12 cellular contexts compared by ENCODE assay signal in the genomic region with DNA sequence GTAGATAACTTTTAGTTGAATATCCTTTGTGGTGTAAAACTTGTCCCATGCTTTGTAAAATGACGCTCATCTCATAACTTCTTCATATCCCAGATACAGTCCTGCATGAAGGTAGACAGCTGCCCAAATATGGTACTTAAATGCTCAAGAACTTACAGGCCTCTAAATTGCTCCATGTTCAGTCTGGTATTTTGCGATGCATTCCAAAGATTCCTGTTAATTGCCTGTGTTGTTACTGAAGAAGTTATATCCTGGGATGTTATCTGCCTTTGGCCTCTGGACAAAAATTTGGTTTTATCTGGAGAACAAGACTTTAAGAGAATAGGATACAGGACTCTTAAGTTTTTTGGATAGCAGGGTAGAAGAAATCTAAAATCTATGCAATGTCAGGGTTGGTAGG. TPM values are rescaled to one million over a fixed set of nuclear protein-coding genes. Genes with fewer than 3 reads are reported as not detected.
DNase-seq lines count a peak whose midpoint lies in the region; ATAC-seq and TF ChIP-seq lines count a peak whose summit lies in the region.
"Had no signal": no experiment of that assay in that cellular context is flagged by ENCODE, and none has a peak within 500 bp of the region (broad histone marks: within the 10 kb centered on the region; RNA-seq: fewer than 3 reads in every experiment).

No MANE protein-coding gene starts in this region.

- H3K4me1 Mint-ChIP-seq in chondrocyte (ENCODE audit: low read depth), result peaks cover 78% of the 10 kb centered on the region
- H3K4me1 Mint-ChIP-seq in activated CD4-positive, alpha-beta T cell treated with anti-CD3 and anti-CD28 coated beads, Interleukin-2, amount 10 ng/mL, durations not matched to agents 7 days and 5 days, result peaks cover 19% of the 10 kb centered on the region

- peaks cover 6% of the 10 kb centered on the region for H3K36me3 Mint-ChIP-seq in chondrocyte (ENCODE audit: low read depth)
- peaks cover 41% of the 10 kb centered on the region for H3K36me3 Mint-ChIP-seq in activated CD4-positive, alpha-beta T cell treated with anti-CD3 and anti-CD28 coated beads, Interleukin-2, amount 10 ng/mL, durations not matched to agents 7 days and 5 days (ENCODE audit: low read depth)

- peaks cover 46% of the 10 kb centered on the region for H3K79me2 ChIP-seq in HCT116 (ENCODE audit: insufficient read depth, low read length)

- no peak overlapping the region for H2BK120ac ChIP-seq in mesenchymal stem cell (ENCODE audit: low read depth, low read length)

- H3K79me1 ChIP-seq in mesenchymal stem cell (replicated peaks; ENCODE audit: low read length, poor library complexity, severe bottlenecking), result peaks cover 18% of the 10 kb centered on the region

- H4K8ac ChIP-seq in mesenchymal stem cell (ENCODE audit: low read length), result no peak overlapping the region

- H2BK5ac ChIP-seq in mesenchymal stem cell (ENCODE audit: low read depth, low read length, poor library complexity, severe bottlenecking), result no peak overlapping the region

- H3K27ac ChIP-seq in HCT116 (ENCODE audit: low read depth, low read length) (no peak overlapping the region), mesenchymal stem cell (ENCODE audit: low read length, poor library complexity, severe bottlenecking) (peak overlapping the region; percentile 51)

- intact Hi-C loops in HCT116 (cut with micrococcal nuclease), result no loop called here
- intact Hi-C loops in posterior vena cava (cut with DNase I), result no loop called here

- H3K27ac Mint-ChIP-seq in chondrocyte (ENCODE audit: unreplicated experiment), result peak overlapping the region; percentile 62
- H3K27ac Mint-ChIP-seq in activated CD4-positive, alpha-beta T cell treated with anti-CD3 and anti-CD28 coated beads, Interleukin-2, amount 10 ng/mL, durations not matched to agents 7 days and 5 days, result no peak overlapping the region

- H3K23ac ChIP-seq in mesenchymal stem cell (ENCODE audit: low read length in 2 of 2), result no peak overlapping the region

- TF ChIP-seq CTCF in AG04449 (IDR thresholded peaks at IDR 0.05; ENCODE audit: insufficient read depth, low read length, missing control alignments) (no peak), HCT116 (IDR thresholded peaks at IDR 0.05 in 2 of 3, conservative IDR thresholded peaks at IDR 0.05 in 1 of 3; ENCODE audit: borderline replicate concordance in 1 of 3, insufficient read depth in 1 of 3, low read depth in 2 of 3, low read length in 2 of 3) (no peak), chondrocyte (IDR thresholded peaks at IDR 0.05) (no peak)

- DNase-seq in AG04449 (ENCODE audit: low read depth, low spot score), result peak; percentile 75
- DNase-seq in HCT116 (ENCODE audit: low read depth, low spot score), result no peak
- DNase-seq in chondrocyte (ENCODE audit: low spot score), result no peak
- peak; percentile 38 for DNase-seq in mesenchymal stem cell
- no peak for DNase-seq in NOMO-1 treated with DMSO at 0.1 percent for 48 hours (lab: John Stamatoyannopoulos, UW; ENCODE audit: unreplicated experiment)
- DNase-seq in activated CD4-positive, alpha-beta T cell treated with anti-CD3 and anti-CD28 coated beads, Interleukin-2, amount 10 ng/mL, durations not matched to agents 7 days and 5 days, result no peak
- DNase-seq in posterior vena cava (ENCODE audit: low spot score), result no peak
- DNase-seq: activated naive CD4-positive, alpha-beta T cell treated with anti-CD3 and anti-CD28 coated beads, Interleukin-2, amount 50 U/mL, for 16 hours; NCI-H524 had no signal

- peaks cover 0 to 4% of the 10 kb centered on the region in 2 experiments; a peak in 1 of 4 replicates for H3K4me1 ChIP-seq in HCT116 (ENCODE audit: control insufficient read depth in 1 of 2, insufficient read depth in 2 of 2, low read length in 2 of 2)
- no peaks in the 10 kb centered on the region for H3K4me1 ChIP-seq in mesenchymal stem cell (ENCODE audit: control insufficient read depth, insufficient read depth, low read depth, low read length)

- H2BK15ac ChIP-seq in mesenchymal stem cell (ENCODE audit: low read depth, poor library complexity, severe bottlenecking), result no peak overlapping the region

- H3K9ac ChIP-seq in HCT116 (ENCODE audit: low read length) (no peak overlapping the region), mesenchymal stem cell (ENCODE audit: low read length) (no peak overlapping the region)

- CTCF ChIA-PET in AG04449 (lab: Yijun Ruan, JAX) (interaction anchor here (1.5 kb wide), 1 partner anchor 14 kb away, joined by 4 read pairs; no protein-coding TSS in a partner anchor), HCT116 (lab: Charles Lee) (no interaction called here)
- CTCF ChIA-PET in activated CD4-positive, alpha-beta T cell treated with anti-CD3 and anti-CD28 coated beads, Interleukin-2, amount 10 ng/mL, durations not matched to agents 7 days and 5 days (lab: Charles Lee), result no interaction called here

- no peak overlapping the region for H3K4me3 Mint-ChIP-seq in chondrocyte (ENCODE audit: unreplicated experiment)
- no peak overlapping the region for H3K4me3 Mint-ChIP-seq in activated CD4-positive, alpha-beta T cell treated with anti-CD3 and anti-CD28 coated beads, Interleukin-2, amount 10 ng/mL, durations not matched to agents 7 days and 5 days
- H3K4me3 Mint-ChIP-seq: dendritic cell treated with granulocyte-macrophage colony-stimulating factor and Interleukin-4, amounts not matched to agents 40 ng/mL and 50 ng/mL, for 4 days had no signal

- no peak overlapping the region for H3K4me3 ChIP-seq in AG04449 (ENCODE audit: low read depth, low read length)
- H3K4me3 ChIP-seq in HCT116 (replicated peaks in 1 of 2; ENCODE audit: low read depth in 1 of 2, low read length in 2 of 2), result no peak overlapping the region
- H3K4me3 ChIP-seq in mesenchymal stem cell (ENCODE audit: insufficient read depth in 1 of 2, low read depth in 1 of 2, low read length in 2 of 2), result no peak overlapping the region

- no peaks in the 10 kb centered on the region for H3K9me3 Mint-ChIP-seq in chondrocyte (ENCODE audit: low read depth)
- peaks cover 28% of the 10 kb centered on the region for H3K9me3 Mint-ChIP-seq in activated CD4-positive, alpha-beta T cell treated with anti-CD3 and anti-CD28 coated beads, Interleukin-2, amount 10 ng/mL, durations not matched to agents 7 days and 5 days
- H3K9me3 Mint-ChIP-seq: dendritic cell treated with granulocyte-macrophage colony-stimulating factor and Interleukin-4, amounts not matched to agents 40 ng/mL and 50 ng/mL, for 4 days had no signal

- H3K27me3 Mint-ChIP-seq in chondrocyte (ENCODE audit: low read depth), result no peaks in the 10 kb centered on the region
- H3K27me3 Mint-ChIP-seq in activated CD4-positive, alpha-beta T cell treated with anti-CD3 and anti-CD28 coated beads, Interleukin-2, amount 10 ng/mL, durations not matched to agents 7 days and 5 days, result no peaks in the 10 kb centered on the region
- H3K27me3 Mint-ChIP-seq: dendritic cell treated with granulocyte-macrophage colony-stimulating factor and Interleukin-4, amounts not matched to agents 40 ng/mL and 50 ng/mL, for 4 days had no signal

- no peak overlapping the region for H2AK5ac ChIP-seq in mesenchymal stem cell (ENCODE audit: low read length, severe bottlenecking)

- POLR2A ChIA-PET in AG04449 (lab: Yijun Ruan, JAX) (interaction anchor here (0.9 kb wide), 1 partner anchor 59 kb away, joined by 3 read pairs; no protein-coding TSS in a partner anchor), HCT116 (lab: Charles Lee) (no interaction called here)
- POLR2A ChIA-PET in activated CD4-positive, alpha-beta T cell treated with anti-CD3 and anti-CD28 coated beads, Interleukin-2, amount 10 ng/mL, durations not matched to agents 7 days and 5 days (lab: Charles Lee), result no interaction called here

- ATAC-seq in HCT116, result no peak
- ATAC-seq in HG02571 (IDR thresholded peaks at IDR 0.05; ENCODE audit: unreplicated experiment), result no peak
- ATAC-seq: left lobe of liver had no signal

- no peak overlapping the region for H3K18ac ChIP-seq in mesenchymal stem cell (ENCODE audit: low read depth in 1 of 2, low read length in 2 of 2)

- TF ChIP-seq RAD21 in HCT116 (IDR thresholded peaks at IDR 0.05; ENCODE audit: low read depth), result no peak

- H2AFZ ChIP-seq in HCT116 (ENCODE audit: low read depth, low read length, poor library complexity, severe bottlenecking), result no peak overlapping the region
- H2AFZ ChIP-seq in mesenchymal stem cell (ENCODE audit: low read depth, low read length), result no peak overlapping the region

- H3K36me3 ChIP-seq in HCT116 (ENCODE audit: control insufficient read depth in 1 of 2, insufficient read depth in 2 of 2, low read length in 2 of 2) (no peaks in the 10 kb centered on the region), mesenchymal stem cell (ENCODE audit: control insufficient read depth in 1 of 2, insufficient read depth in 2 of 2, low read depth in 1 of 2, low read length in 2 of 2) (peaks cover 0 to 2% of the 10 kb centered on the region in 2 experiments)

- no peak overlapping the region for H3K14ac ChIP-seq in mesenchymal stem cell (ENCODE audit: low read length in 2 of 2)

- no peak for TF ChIP-seq POLR2A in HCT116 (IDR thresholded peaks at IDR 0.05; ENCODE audit: borderline replicate concordance, extremely low read depth, insufficient read depth, insufficient read length)

- H2BK12ac ChIP-seq in mesenchymal stem cell (ENCODE audit: low read length in 2 of 2), result no peak overlapping the region

- 49% methylated on average over 2 of the region's 2 CpGs for WGBS in mesenchymal stem cell

- H3K9me3 ChIP-seq in HCT116 (ENCODE audit: control insufficient read depth in 1 of 2, insufficient read depth in 1 of 2, low read depth in 1 of 2, low read length in 2 of 2) (no peaks in the 10 kb centered on the region), mesenchymal stem cell (ENCODE audit: control insufficient read depth, low read length) (no peaks in the 10 kb centered on the region)

- H3K4ac ChIP-seq in mesenchymal stem cell (ENCODE audit: low read depth in 1 of 2, low read length in 2 of 2), result no peak overlapping the region

- RAD21 ChIA-PET in HCT116 (lab: Charles Lee; ENCODE audit: low non-redundant PET in 1 of 2, low total read pairs in 2 of 2, uncharacterized antibody in 2 of 2, unreplicated experiment in 2 of 2), result no interaction called here

- H4K20me1 ChIP-seq in HCT116 (ENCODE audit: insufficient read depth), result 0 out of 2 replicates have a peak, but pooled peaks cover 3% of the 10 kb centered on the region

- no peak overlapping the region for H4K91ac ChIP-seq in mesenchymal stem cell (ENCODE audit: low read length)

- H3K27me3 ChIP-seq in HCT116 (ENCODE audit: insufficient read depth, low read length) (no peaks in the 10 kb centered on the region), mesenchymal stem cell (ENCODE audit: control insufficient read depth in 1 of 2, insufficient read depth in 1 of 2, low read length in 2 of 2) (no peaks in the 10 kb centered on the region)

- H3K9me2 ChIP-seq in HCT116 (ENCODE audit: insufficient read depth), result no peaks in the 10 kb centered on the region

- no TSS peak for BruUV-seq in HCT116 (replicated peaks; lab: Mats Ljungman, UMichigan)

- H3K4me2 ChIP-seq in HCT116 (ENCODE audit: low read length) (peak overlapping the region; percentile 7; the same call in 1 of the 2 replicates), mesenchymal stem cell (ENCODE audit: low read length, poor library complexity, severe bottlenecking) (no peak overlapping the region)

RNA-seq across cellular contexts. Expression of gene SIPA1L1, which starts 60.0 kb away (rescaled TPM):
- 37.6 TPM for total RNA-seq in HCT116 (2021; ENCODE audit: unreplicated experiment)
- 22.0 and 26.0 TPM in 2 replicates for polyA plus RNA-seq in HCT116 (2012)
- 89.7 to 136 TPM (median 96.1 TPM) in 3 replicates for total RNA-seq in chondrocyte
- 14.9 TPM for polyA plus RNA-seq in mesenchymal stem cell (2013, experiment 1 of 2)
- polyA plus RNA-seq in mesenchymal stem cell (2013, experiment 2 of 2), result 14.8 TPM
- total RNA-seq in activated CD4-positive, alpha-beta T cell treated with anti-CD3 and anti-CD28 coated beads, Interleukin-2, amount 10 ng/mL, durations not matched to agents 7 days and 5 days, result 10 to 100 TPM; 46.8 to 56.0 TPM
- 10 to 100 TPM; 33.3 to 36.0 TPM for total RNA-seq in posterior vena cava

Comparison
In these comparisons a context has a peak if more than half of its experiments do, and no peak if none do; other contexts are left out.
1. DNase-seq: peak in AG04449 (single experiment) and mesenchymal stem cell (single experiment); none in HCT116 (single experiment), chondrocyte (single experiment), NOMO-1 treated with DMSO at 0.1 percent for 48 hours (single experiment), activated CD4-positive, alpha-beta T cell treated with anti-CD3 and anti-CD28 coated beads, Interleukin-2, amount 10 ng/mL, durations not matched to agents 7 days and 5 days (single experiment) and posterior vena cava (single experiment).